Comparison of ENCODE assay signal across 9 cellular contexts in genomic region chr2:234863043-234863934, GRCh38.
A peak's percentile ranks its signal among the peaks of the same experiment; 100 is the strongest.
DNase-seq lines count a peak whose midpoint lies in the region; ATAC-seq and TF ChIP-seq lines count a peak whose summit lies in the region.
"Had no signal": no experiment of that assay in that cellular context is flagged by ENCODE, and none has a peak within 500 bp of the region (broad histone marks: within the 10 kb centered on the region; RNA-seq: fewer than 3 reads in every experiment).

No MANE protein-coding gene starts in this region.

- no peaks in the 10 kb centered on the region for H3K27me3 Mint-ChIP-seq in MCF 10A (ENCODE audit: insufficient read depth, unreplicated experiment)

- no peak overlapping the region for H3K4me3 Mint-ChIP-seq in MCF 10A (ENCODE audit: unreplicated experiment)
- H3K4me3 Mint-ChIP-seq: effector memory CD8-positive, alpha-beta T cell had no signal

- H3K4me1 Mint-ChIP-seq in MCF 10A (ENCODE audit: insufficient read depth, unreplicated experiment), result peaks cover 13% of the 10 kb centered on the region

- no TSS peak for BruUV-seq in MCF 10A (replicated peaks; lab: Mats Ljungman, UMichigan)

- POLR2A ChIA-PET in MCF 10A (lab: Yijun Ruan, JAX), result interaction anchor here (0.6 to 2.0 kb wide), 6 partner anchors 17 to 184 kb away, joined by 3 to 8 read pairs (median 3); no protein-coding TSS in a partner anchor

- peak; percentile 41 for DNase-seq in LoVo (ENCODE audit: low spot score)
- peak; percentile 93 for DNase-seq in MCF 10A (ENCODE audit: unreplicated experiment)
- peak; percentile 38 for DNase-seq in iPS-NIHi7 (ENCODE audit: extremely low spot score)
- DNase-seq in superior temporal gyrus (ENCODE audit: extremely low spot score), result peak; percentile 45
- DNase-seq in posterior vena cava (ENCODE audit: low spot score), result no peak
- DNase-seq in SKM-1 treated with dmso at 0.1 percent for 144 hours (lab: John Stamatoyannopoulos, UW; ENCODE audit: unreplicated experiment), result no peak
- DNase-seq: effector memory CD8-positive, alpha-beta T cell had no signal

- no peaks in the 10 kb centered on the region for H3K36me3 Mint-ChIP-seq in MCF 10A (ENCODE audit: insufficient read depth, unreplicated experiment)

- ATAC-seq in HG03460 (IDR thresholded peaks at IDR 0.05; ENCODE audit: unreplicated experiment) (no peak), HG02938 (IDR thresholded peaks at IDR 0.05; ENCODE audit: unreplicated experiment) (no peak)
- ATAC-seq: effector memory CD8-positive, alpha-beta T cell had no signal

- intact Hi-C loops in MCF 10A (cut with micrococcal nuclease) (no loop called here), posterior vena cava (cut with DNase I) (no loop called here)

- peak overlapping the region; percentile 82 for H3K27ac Mint-ChIP-seq in MCF 10A (ENCODE audit: low read depth, unreplicated experiment)
- H3K27ac Mint-ChIP-seq: effector memory CD8-positive, alpha-beta T cell had no signal

- TF ChIP-seq CTCF in MCF 10A (IDR thresholded peaks at IDR 0.05; ENCODE audit: unreplicated experiment), result no peak

- H3K9me3 Mint-ChIP-seq in MCF 10A (ENCODE audit: unreplicated experiment), result no peaks in the 10 kb centered on the region
- H3K9me3 Mint-ChIP-seq: effector memory CD8-positive, alpha-beta T cell had no signal

- CTCF ChIA-PET in MCF 10A (lab: Yijun Ruan, JAX), result interaction anchor here (0.7 to 1.0 kb wide), 3 partner anchors 8 to 1482 kb away, joined by 3 read pairs; no protein-coding TSS in a partner anchor

Comparison
In these comparisons a context has a peak if more than half of its experiments do, and no peak if none do; other contexts are left out.
1. DNase-seq: peak in LoVo (single experiment), MCF 10A (single experiment), iPS-NIHi7 (single experiment) and superior temporal gyrus (single experiment); none in posterior vena cava (single experiment) and SKM-1 treated with dmso at 0.1 percent for 144 hours (single experiment).